9 cellular contexts compared by ENCODE assay signal in the genomic region with DNA sequence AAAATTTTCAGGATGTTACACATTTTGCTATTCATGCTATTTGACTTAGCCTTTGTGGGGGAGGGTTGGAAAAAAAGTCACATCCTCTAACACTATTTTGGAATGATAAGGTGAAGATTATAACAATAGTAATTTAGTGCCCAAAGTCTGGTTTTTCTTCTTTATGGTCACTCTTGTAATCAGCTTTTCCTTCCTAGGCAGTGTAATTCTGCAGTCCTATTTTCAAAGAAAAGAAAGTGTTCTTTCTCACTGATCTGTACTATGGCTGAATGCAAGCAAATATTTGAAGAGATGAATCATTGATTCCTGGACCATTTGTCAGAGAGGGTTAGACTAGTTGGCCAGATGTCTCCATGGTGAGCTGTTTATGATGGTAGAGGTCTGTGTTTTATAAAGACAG. TPM values are rescaled to one million over a fixed set of nuclear protein-coding genes. Genes with fewer than 3 reads are reported as not detected.
DNase-seq lines count a peak whose midpoint lies in the region; ATAC-seq and TF ChIP-seq lines count a peak whose summit lies in the region.
"Had no signal": no experiment of that assay in that cellular context is flagged by ENCODE, and none has a peak within 500 bp of the region (broad histone marks: within the 10 kb centered on the region; RNA-seq: fewer than 3 reads in every experiment).

No MANE protein-coding gene starts in this region.

- TF ChIP-seq CTCF in WI38 (IDR thresholded peaks at IDR 0.05; ENCODE audit: low read depth, low read length) (no peak), upper lobe of right lung (IDR thresholded peaks at IDR 0.05) (no peak)

- peaks cover 18% of the 10 kb centered on the region for H3K4me1 ChIP-seq in upper lobe of right lung

- H3K36me3 ChIP-seq in upper lobe of right lung = no peaks in the 10 kb centered on the region

- H3K9me3 ChIP-seq in upper lobe of right lung = no peaks in the 10 kb centered on the region

- no peaks in the 10 kb centered on the region for H3K27me3 ChIP-seq in upper lobe of right lung

- no peak overlapping the region for H3K27ac ChIP-seq in upper lobe of right lung

- H3K4me3 ChIP-seq in WI38 (ENCODE audit: low read depth, low read length) = peak overlapping the region; percentile 14; the same call in 1 of the 2 replicates
- no peak overlapping the region for H3K4me3 ChIP-seq in upper lobe of right lung

- intact Hi-C loops in left ventricle myocardium superior (cut with micrococcal nuclease) = no loop called here
- intact Hi-C loops in Right ventricle myocardium inferior (cut with DNase I) = no loop called here
- intact Hi-C loops in upper lobe of right lung (cut with DNase I) = no loop called here

- no peak for DNase-seq in left ventricle myocardium superior
- DNase-seq in Right ventricle myocardium inferior (ENCODE audit: missing footprints) = no peak
- DNase-seq in islet precursor cell = peak; percentile 66
- DNase-seq in NCI-H187 treated with DMSO at 0.1 percent for 48 hours (lab: John Stamatoyannopoulos, UW) = no peak
- DNase-seq in activated CD4-positive, CD25-positive, alpha-beta regulatory T cell treated with anti-CD3 and anti-CD28 coated beads, Interleukin-2, amount 50 U/mL, for 72 hours = no peak
- no peak for DNase-seq in upper lobe of right lung
- DNase-seq: NCI-H1436 had no signal

- ATAC-seq in left ventricle myocardium superior (peak; percentile 23), Right ventricle myocardium inferior (no peak), HG03571 (IDR thresholded peaks at IDR 0.05; ENCODE audit: unreplicated experiment) (no peak), upper lobe of right lung (no peak)

RNA-seq across cellular contexts. Expression of gene RSPRY1, which starts 8.4 kb away (rescaled TPM):
- 20.3 TPM for total RNA-seq in left ventricle myocardium superior
- total RNA-seq in Right ventricle myocardium inferior = 13.8 TPM
- 36.2 TPM for total RNA-seq in upper lobe of right lung

RNA-seq across cellular contexts. Expression of gene PSME3IP1, which starts 8.7 kb away (rescaled TPM):
- total RNA-seq in left ventricle myocardium superior (59.0 TPM), Right ventricle myocardium inferior (54.2 TPM), upper lobe of right lung (77.8 TPM)

RNA-seq across cellular contexts. Expression of gene ARL2BP, which starts 50.5 kb away (rescaled TPM):
- total RNA-seq in left ventricle myocardium superior = 60.3 TPM
- total RNA-seq in Right ventricle myocardium inferior = 64.1 TPM
- total RNA-seq in upper lobe of right lung = 60.0 TPM
